Comparison of ENCODE assay signal across 8 cellular contexts in the genomic region with DNA sequence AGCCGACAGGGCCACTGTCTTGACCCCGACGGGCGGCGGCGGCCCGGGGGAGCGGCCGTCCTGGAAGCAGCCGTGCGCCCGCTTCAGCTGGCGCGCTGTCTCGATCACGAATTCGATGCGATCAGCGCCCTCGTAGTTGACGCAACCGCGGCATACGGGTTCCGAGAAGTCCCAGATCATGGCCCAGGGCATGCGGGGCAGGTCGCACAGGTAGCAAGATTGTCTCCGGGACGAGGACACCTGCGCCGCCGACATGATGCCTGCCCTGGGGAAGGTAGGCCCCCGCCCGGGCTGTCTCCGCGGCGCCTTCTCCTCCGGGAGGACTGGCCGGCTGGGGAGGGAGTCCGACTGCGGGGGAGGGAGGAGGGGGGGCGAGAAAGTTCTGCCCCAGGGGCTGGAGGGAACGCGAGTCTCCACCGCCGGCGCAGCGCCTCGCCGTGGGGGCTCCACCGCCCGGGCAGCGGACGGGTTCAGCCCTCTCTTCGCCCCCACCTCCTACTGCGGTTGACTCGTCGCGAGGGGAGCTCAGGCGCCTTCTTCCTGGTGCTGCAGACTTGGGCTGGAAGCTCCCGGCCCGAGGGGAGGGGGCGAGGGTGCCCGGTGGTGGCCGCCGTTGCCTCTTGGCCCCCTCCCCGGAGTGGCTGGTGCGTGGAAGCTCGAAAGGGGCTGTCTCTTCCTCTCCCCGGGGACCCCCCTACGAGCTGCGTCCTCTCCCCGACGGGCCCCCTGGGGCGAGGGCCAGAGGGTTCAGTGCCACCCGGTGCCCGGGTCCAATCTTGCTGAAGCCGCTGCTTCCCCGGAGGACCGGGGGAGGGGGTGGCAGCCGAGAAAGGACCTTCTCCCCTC. TPM values are rescaled to one million over a fixed set of nuclear protein-coding genes. Genes with fewer than 3 reads are reported as not detected.
DNase-seq lines count a peak whose midpoint lies in the region; ATAC-seq and TF ChIP-seq lines count a peak whose summit lies in the region.

No MANE protein-coding gene starts in this region.

- H3K4me1 ChIP-seq in foreskin keratinocyte = peaks cover 43% of the 10 kb centered on the region
- H3K4me1 ChIP-seq in neuronal stem cell (ENCODE audit: control insufficient read depth in 2 of 2, insufficient read depth in 1 of 2, low read depth in 1 of 2, low read length in 2 of 2) = peaks cover 30 to 38% of the 10 kb centered on the region in 2 donors
- H3K4me1 ChIP-seq in urinary bladder (ENCODE audit: insufficient read depth) = peaks cover 4% of the 10 kb centered on the region

- peak overlapping the region; percentile 78 for H2AFZ ChIP-seq in neuronal stem cell (ENCODE audit: low read length)

- peak overlapping the region; percentile 68 for H2BK12ac ChIP-seq in neuronal stem cell (ENCODE audit: low read length)

- peak overlapping the region; percentile 87 for H2BK120ac ChIP-seq in neuronal stem cell (ENCODE audit: low read depth, low read length)

- no peak overlapping the region for H4K8ac ChIP-seq in neuronal stem cell (ENCODE audit: low read depth, low read length)

- no CpG with 5 or more reads among the region's 81 CpGs for WGBS in neuronal stem cell (ENCODE audit: extremely low coverage in 2 of 2, insufficient read length in 2 of 2, insufficient replicate concordance in 1 of 2), 2 donors
- under 1% methylated on average over 81 of the region's 81 CpGs for WGBS in urinary bladder

- TF ChIP-seq CTCF in BJ (IDR thresholded peaks at IDR 0.05; ENCODE audit: insufficient read depth, low read depth, low read length) = peak; percentile 49
- TF ChIP-seq CTCF in foreskin keratinocyte (conservative IDR thresholded peaks at IDR 0.05) = peak; percentile 17

- POLR2A ChIA-PET in BJ (lab: Charles Lee) = interaction anchor here (0.6 to 0.7 kb wide), 3 partner anchors 72 to 97 kb away, joined by 3 to 4 read pairs (median 3); no protein-coding TSS in a partner anchor

- peaks cover 18% of the 10 kb centered on the region for H3K79me1 ChIP-seq in neuronal stem cell (ENCODE audit: low read depth, low read length)

- no peak overlapping the region for H2BK5ac ChIP-seq in neuronal stem cell (ENCODE audit: low read length)

- H3K9me3 ChIP-seq in neuronal stem cell (replicated peaks in 1 of 2; ENCODE audit: control insufficient read depth in 2 of 2, insufficient read depth in 1 of 2, low read depth in 1 of 2, low read length in 2 of 2) = no peaks in the 10 kb centered on the region

- peak overlapping the region; percentile 97 for H3K4me2 ChIP-seq in neuronal stem cell (ENCODE audit: insufficient read depth, low read length, poor library complexity, severe bottlenecking)

- peak overlapping the region; percentile 85 for H3K14ac ChIP-seq in neuronal stem cell (ENCODE audit: low read length)

- H3K36me3 ChIP-seq in BJ (ENCODE audit: control insufficient read depth, insufficient read depth, low read length) (peaks cover 15% of the 10 kb centered on the region), neuronal stem cell (replicated peaks in 1 of 2; ENCODE audit: control insufficient read depth in 2 of 2, insufficient read depth in 2 of 2, low read length in 2 of 2) (peaks cover 0 to 32% of the 10 kb centered on the region in 2 donors), urinary bladder (ENCODE audit: insufficient read depth) (no peaks in the 10 kb centered on the region)

- H4K91ac ChIP-seq in neuronal stem cell (ENCODE audit: low read depth, low read length, poor library complexity) = no peak overlapping the region

- H2BK15ac ChIP-seq in neuronal stem cell (ENCODE audit: low read length) = peak overlapping the region; percentile 98

- peak overlapping the region; percentile 97 for H2AK5ac ChIP-seq in neuronal stem cell (ENCODE audit: low read depth, low read length)

- H3K27me3 ChIP-seq in BJ (ENCODE audit: control insufficient read depth, insufficient read depth, low read length) (no peaks in the 10 kb centered on the region), foreskin keratinocyte (no peaks in the 10 kb centered on the region), neuronal stem cell (ENCODE audit: control insufficient read depth in 3 of 3, insufficient read depth in 3 of 3, low read depth in 1 of 3, low read length in 3 of 3) (peaks cover 0 to 24% (median 5%) of the 10 kb centered on the region in 3 experiments)

- peak; percentile 35 for ATAC-seq in GM18907 (IDR thresholded peaks at IDR 0.05; ENCODE audit: unreplicated experiment)
- ATAC-seq in HG03103 (IDR thresholded peaks at IDR 0.05; ENCODE audit: low read depth, unreplicated experiment) = peak; percentile 18
- ATAC-seq in foreskin keratinocyte = no peak

- peak overlapping the region; percentile 54 for H3K4ac ChIP-seq in neuronal stem cell (ENCODE audit: low read length)

- DNase-seq in BJ (ENCODE audit: low read depth) (no peak), OCI-M1 (lab: John Stamatoyannopoulos, UW) (peak; percentile 78), foreskin keratinocyte (no peak), neuronal stem cell (ENCODE audit: low spot score) (peak; percentile 27)
- peak; percentile 87 for DNase-seq in activated effector memory CD4-positive, alpha-beta T cell treated with anti-CD3 and anti-CD28 coated beads, Interleukin-2, amount 50 U/mL, for 16 hours

- CTCF ChIA-PET in BJ (lab: Yijun Ruan, JAX) = interaction anchor here (0.6 to 9.3 kb wide), 19 partner anchors 9 to 152 kb away, joined by 3 to 95 read pairs (median 5); no protein-coding TSS in a partner anchor

- H3K4me3 ChIP-seq in BJ (ENCODE audit: low read depth, low read length) (peak overlapping the region; percentile 73), neuronal stem cell (ENCODE audit: low read length in 2 of 2) (peak overlapping the region; percentile 84 to 94), urinary bladder (ENCODE audit: low read depth, low read length) (peak overlapping the region; percentile 93)

- peak overlapping the region; percentile 98 for H3K23ac ChIP-seq in neuronal stem cell (ENCODE audit: low read depth, low read length, poor library complexity)

- peak overlapping the region; percentile 98 for H3K18ac ChIP-seq in neuronal stem cell (ENCODE audit: low read length)

- H3K9ac ChIP-seq in neuronal stem cell (ENCODE audit: low read depth, low read length, poor library complexity) = peak overlapping the region; percentile 90

- H3K27ac ChIP-seq in foreskin keratinocyte (peak overlapping the region; percentile 86), neuronal stem cell (replicated peaks; ENCODE audit: low read length) (peak overlapping the region; percentile 89), urinary bladder (ENCODE audit: low read depth) (peak overlapping the region; percentile 99)

RNA-seq across cellular contexts. Expression of gene IRF2BPL, which starts 0.7 kb away (rescaled TPM):
- polyA plus RNA-seq in BJ (2011; rRNA removed) = 11.3 and 17.6 TPM in 2 replicates
- 11.8 and 15.8 TPM in 2 replicates for polyA minus RNA-seq in BJ (2011; rRNA and poly(A)+ RNA removed)
- 20.2 and 20.7 TPM in 2 replicates for total RNA-seq in foreskin keratinocyte
- 8.0 and 8.7 TPM in 2 replicates for polyA plus RNA-seq in foreskin keratinocyte
- polyA plus RNA-seq in neuronal stem cell (2013, experiment 1 of 2) = 12.3 TPM
- polyA plus RNA-seq in neuronal stem cell (2013, experiment 2 of 2) = 12.4 TPM
- total RNA-seq in urinary bladder = 26.4 TPM
- 65.3 TPM for polyA plus RNA-seq in urinary bladder

Comparison
In these comparisons a context has a peak if more than half of its experiments do, and no peak if none do; other contexts are left out.
1. DNase-seq: peak in OCI-M1 (single experiment), activated effector memory CD4-positive, alpha-beta T cell treated with anti-CD3 and anti-CD28 coated beads, Interleukin-2, amount 50 U/mL, for 16 hours (single experiment) and neuronal stem cell (single experiment); none in BJ (single experiment) and foreskin keratinocyte (0 of 2).
2. Peak in every context shown above with its lines, with median percentiles within 50 percentile points of each other: H3K4me3 ChIP-seq and H3K27ac ChIP-seq.